In genomic region chr1:92996131-92996463, GRCh38 we compare ENCODE assay signal across 17 cellular contexts. TPM values are rescaled to one million over a fixed set of nuclear protein-coding genes. Genes with fewer than 3 reads are reported as not detected.
DNase-seq lines count a peak whose midpoint lies in the region; ATAC-seq and TF ChIP-seq lines count a peak whose summit lies in the region.
"Had no signal": no experiment of that assay in that cellular context is flagged by ENCODE, and none has a peak within 500 bp of the region (broad histone marks: within the 10 kb centered on the region; RNA-seq: fewer than 3 reads in every experiment).

No MANE protein-coding gene starts in this region.

- peak overlapping the region; percentile 38 for H3K4me2 ChIP-seq in Karpas-422 (ENCODE audit: low read depth, low read length, poor library complexity, severe bottlenecking)
- H3K4me2 ChIP-seq: BLaER1 treated with 17β-estradiol and CSF1 and Interleukin-3, amounts not matched to agents 10 nM and 100 nM had no signal

- no peaks in the 10 kb centered on the region for H3K36me3 Mint-ChIP-seq in type B pancreatic cell

- no peaks in the 10 kb centered on the region for H3K36me3 ChIP-seq in Karpas-422 (ENCODE audit: insufficient read depth, low read length)
- H3K36me3 ChIP-seq in WERI-Rb-1 = no peaks in the 10 kb centered on the region
- no peaks in the 10 kb centered on the region for H3K36me3 ChIP-seq in mucosa of descending colon (ENCODE audit: low read depth)
- no peaks in the 10 kb centered on the region for H3K36me3 ChIP-seq in suprapubic skin
- H3K36me3 ChIP-seq: BLaER1 treated with 17β-estradiol and CSF1 and Interleukin-3, amounts not matched to agents 10 nM and 100 nM; Peyer's patch; SJSA1 had no signal

- H4K20me1 ChIP-seq in Karpas-422 (ENCODE audit: insufficient read depth, low read depth, low read length) = no peaks in the 10 kb centered on the region
- H4K20me1 ChIP-seq: BLaER1 treated with 17β-estradiol and CSF1 and Interleukin-3, amounts not matched to agents 10 nM and 100 nM had no signal

- H3K9me3 Mint-ChIP-seq in type B pancreatic cell = no peaks in the 10 kb centered on the region
- H3K9me3 Mint-ChIP-seq: HFFc6 had no signal

- H3K9me3 ChIP-seq in Karpas-422 (ENCODE audit: low read length) (no peaks in the 10 kb centered on the region), WERI-Rb-1 (ENCODE audit: severe bottlenecking) (no peaks in the 10 kb centered on the region), mucosa of descending colon (no peaks in the 10 kb centered on the region), suprapubic skin (no peaks in the 10 kb centered on the region)
- H3K9me3 ChIP-seq: BLaER1 treated with 17β-estradiol and CSF1 and Interleukin-3, amounts not matched to agents 10 nM and 100 nM; Peyer's patch; SJSA1 had no signal

- intact Hi-C loops in mucosa of descending colon (cut with DNase I, micrococcal nuclease) = no loop called here

- peak; percentile 49 for ATAC-seq in mucosa of descending colon

- no peak overlapping the region for H3K4me3 Mint-ChIP-seq in type B pancreatic cell
- H3K4me3 Mint-ChIP-seq: HFFc6 had no signal

- no peak overlapping the region for H3K9ac ChIP-seq in Karpas-422 (ENCODE audit: low read length)
- H3K9ac ChIP-seq: BLaER1 treated with 17β-estradiol and CSF1 and Interleukin-3, amounts not matched to agents 10 nM and 100 nM had no signal

- no peak overlapping the region for H3K4me3 ChIP-seq in Karpas-422 (ENCODE audit: low read length)
- no peak overlapping the region for H3K4me3 ChIP-seq in WERI-Rb-1 (ENCODE audit: low read depth, low read length)
- H3K4me3 ChIP-seq in mucosa of descending colon = no peak overlapping the region
- H3K4me3 ChIP-seq in suprapubic skin = no peak overlapping the region
- H3K4me3 ChIP-seq: BLaER1 treated with 17β-estradiol and CSF1 and Interleukin-3, amounts not matched to agents 10 nM and 100 nM; Peyer's patch; SJSA1 had no signal

- TF ChIP-seq EP300 in suprapubic skin (IDR thresholded peaks at IDR 0.05) = no peak

- DNase-seq in Karpas-422 = no peak
- no peak for DNase-seq in WERI-Rb-1
- no peak for DNase-seq in mucosa of descending colon
- no peak for DNase-seq in type B pancreatic cell (ENCODE audit: extremely low spot score, unreplicated experiment)
- DNase-seq in stimulated activated CD4-positive, alpha-beta T cell treated with anti-CD3 and anti-CD28 coated beads, Interleukin-12 subunit alpha, Interleukin-12 subunit beta, amount 100 ng/mL, for 4 hours = no peak
- DNase-seq in C1 segment of cervical spinal cord (lab: John Stamatoyannopoulos, UW) = no peak
- DNase-seq in suprapubic skin (ENCODE audit: low spot score in 2 of 2) = no peak
- DNase-seq: DMS79, HFFc6, KG1, NCI-H1417, NCI-H187 treated with DMSO at 0.1 percent for 48 hours, NCI-H2227 treated with DMSO at 0.1 percent for 48 hours, NCI-H510A treated with DMSO at 0.1 percent for 48 hours, Peyer's patch had no signal

- no peak for TF ChIP-seq CTCF in WERI-Rb-1 (IDR thresholded peaks at IDR 0.05; ENCODE audit: low read depth, low read length)
- TF ChIP-seq CTCF in mucosa of descending colon (IDR thresholded peaks at IDR 0.05) = no peak
- no peak for TF ChIP-seq CTCF in type B pancreatic cell (conservative IDR thresholded peaks at IDR 0.05)
- TF ChIP-seq CTCF in suprapubic skin (IDR thresholded peaks at IDR 0.05) = no peak

- 84% methylated on average over 3 of the region's 3 CpGs for WGBS in suprapubic skin

- peaks cover 10% of the 10 kb centered on the region for H3K4me1 Mint-ChIP-seq in type B pancreatic cell (ENCODE audit: unreplicated experiment)

- H3K79me2 ChIP-seq in Karpas-422 (ENCODE audit: low read length) = no peaks in the 10 kb centered on the region

- no peak overlapping the region for H2AFZ ChIP-seq in Karpas-422 (ENCODE audit: low read length)

- no peaks in the 10 kb centered on the region for H3K9me2 ChIP-seq in Karpas-422 (replicated peaks; ENCODE audit: insufficient read depth, low read length)

- H3K27me3 Mint-ChIP-seq in type B pancreatic cell = no peaks in the 10 kb centered on the region

- H3K27ac Mint-ChIP-seq in type B pancreatic cell = peak overlapping the region; percentile 65
- H3K27ac Mint-ChIP-seq: HFFc6 had no signal

- H3K27ac ChIP-seq in Karpas-422 (ENCODE audit: low read length) (no peak overlapping the region), WERI-Rb-1 (peak overlapping the region; percentile 33; the same call in 1 of the 2 replicates), suprapubic skin (no peak overlapping the region)
- H3K27ac ChIP-seq: BLaER1 treated with 17β-estradiol and CSF1 and Interleukin-3, amounts not matched to agents 10 nM and 100 nM; SJSA1 had no signal

- TF ChIP-seq POLR2A in suprapubic skin (IDR thresholded peaks at IDR 0.05) = no peak

- H3K4me1 ChIP-seq in Karpas-422 (ENCODE audit: low read length) (peaks cover 25% of the 10 kb centered on the region), mucosa of descending colon (ENCODE audit: low read depth) (peaks cover 21% of the 10 kb centered on the region), suprapubic skin (peaks cover 5% of the 10 kb centered on the region)
- H3K4me1 ChIP-seq: Peyer's patch, SJSA1 had no signal

- H3K27me3 ChIP-seq in Karpas-422 (ENCODE audit: low read length) = no peaks in the 10 kb centered on the region
- H3K27me3 ChIP-seq in WERI-Rb-1 (ENCODE audit: insufficient read depth, low read depth, severe bottlenecking) = no peaks in the 10 kb centered on the region
- H3K27me3 ChIP-seq in suprapubic skin = no peaks in the 10 kb centered on the region
- H3K27me3 ChIP-seq: BLaER1 treated with 17β-estradiol and CSF1 and Interleukin-3, amounts not matched to agents 10 nM and 100 nM; Peyer's patch; SJSA1 had no signal

RNA-seq across cellular contexts. Expression of gene DIPK1A, which starts 34.8 kb away (rescaled TPM):
- 0.61 and 1.7 TPM in 2 replicates for total RNA-seq in Karpas-422 (2014; rRNA removed; shearing (Covaris generic); ENCODE audit: low replicate concordance)
- total RNA-seq in mucosa of descending colon (10 to 100 TPM in 2 of 3 donors, 1 to 10 TPM in 1; 7.6 to 20.4 (median 12.8) TPM), type B pancreatic cell (ENCODE audit: low replicate concordance) (4.6 and 9.8 TPM in 2 replicates), suprapubic skin (1 to 10 TPM; 3.3 to 7.8 (median 5.3) TPM)
